Comparison of ENCODE assay signal across 9 cellular contexts in the genomic region with DNA sequence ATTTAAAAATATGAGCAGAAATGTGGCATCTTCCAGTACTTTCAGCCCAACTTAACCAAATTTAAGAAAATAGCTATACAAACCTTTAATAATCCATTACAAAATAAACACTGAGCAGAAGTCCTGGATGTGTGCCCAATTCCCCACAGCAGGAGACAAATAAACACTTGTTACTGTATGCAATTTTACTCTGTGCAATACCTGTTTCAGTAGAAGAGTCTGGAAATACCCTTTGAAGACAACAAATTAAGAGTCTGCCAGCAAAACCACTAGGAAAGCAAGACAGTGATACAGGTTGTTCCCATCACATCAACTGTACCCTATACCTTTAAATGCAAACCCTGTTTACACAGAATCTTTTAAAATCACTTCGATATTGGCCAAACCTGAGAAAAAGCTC. TPM values are rescaled to one million over a fixed set of nuclear protein-coding genes. Genes with fewer than 3 reads are reported as not detected.
DNase-seq lines count a peak whose midpoint lies in the region; ATAC-seq and TF ChIP-seq lines count a peak whose summit lies in the region.
"Had no signal": no experiment of that assay in that cellular context is flagged by ENCODE, and none has a peak within 500 bp of the region (broad histone marks: within the 10 kb centered on the region; RNA-seq: fewer than 3 reads in every experiment).

No MANE protein-coding gene starts in this region.

- peaks cover 0 to 4% (median 0%) of the 10 kb centered on the region in 6 donors for H3K36me3 ChIP-seq in spleen

- H3K27ac Mint-ChIP-seq in activated T-cell treated with anti-CD3 and anti-CD28 coated beads, Interleukin-2, amount 50 U/mL, for 72 hours = peak overlapping the region; percentile 57

- H3K4me3 Mint-ChIP-seq in activated T-cell treated with anti-CD3 and anti-CD28 coated beads, Interleukin-2, amount 50 U/mL, for 72 hours = no peak overlapping the region

- no peaks in the 10 kb centered on the region for H3K9me3 Mint-ChIP-seq in activated T-cell treated with anti-CD3 and anti-CD28 coated beads, Interleukin-2, amount 50 U/mL, for 72 hours

- TF ChIP-seq CTCF in spleen (IDR thresholded peaks at IDR 0.05 in 8 of 11, conservative IDR thresholded peaks at IDR 0.05 in 3 of 11) = no peak

- H3K4me1 Mint-ChIP-seq in activated T-cell treated with anti-CD3 and anti-CD28 coated beads, Interleukin-2, amount 50 U/mL, for 72 hours (ENCODE audit: low read depth) = peaks cover 58% of the 10 kb centered on the region

- 83 to 88% (median 86%) methylated on average over 1 of the region's 1 CpG for WGBS in spleen, 5 donors

- no peak for DNase-seq in activated T-cell treated with anti-CD3 and anti-CD28 coated beads, Interleukin-2, amount 50 U/mL, for 72 hours
- DNase-seq in activated T-cell treated with anti-CD3 and anti-CD28 coated beads for 4 hours = no peak
- peak; percentile 70 for DNase-seq in NCI-H1436 treated with DMSO at 0.1 percent for 48 hours (lab: John Stamatoyannopoulos, UW)
- peak; percentile 52 for DNase-seq in astrocyte of the hippocampus (ENCODE audit: low read depth, low spot score)
- peak; percentile 46 for DNase-seq in smooth muscle cell of the brain vasculature (ENCODE audit: low read depth, low spot score)
- DNase-seq in putamen (ENCODE audit: low spot score) = no peak
- DNase-seq in spleen = no peak

- H3K27me3 ChIP-seq in spleen (replicated peaks in 1 of 7) = no peaks in the 10 kb centered on the region

- no peak overlapping the region for H3K27ac ChIP-seq in spleen

- peak in 1 of 2 donors; percentile 41 for ATAC-seq in activated T-cell treated with anti-CD3 and anti-CD28 coated beads, Interleukin-2, amount 50 U/mL, for 72 hours (replicated peaks in 1 of 2)
- ATAC-seq in HG03097 (IDR thresholded peaks at IDR 0.05; ENCODE audit: low FRiP score, unreplicated experiment) = no peak

- no peak for TF ChIP-seq POLR2A in spleen (IDR thresholded peaks at IDR 0.05)

- peaks cover 7% of the 10 kb centered on the region in 2 donors for H3K36me3 Mint-ChIP-seq in activated T-cell treated with anti-CD3 and anti-CD28 coated beads, Interleukin-2, amount 50 U/mL, for 72 hours (ENCODE audit: insufficient read depth in 2 of 2)

- intact Hi-C loops in spleen (cut with DNase I; ENCODE audit: low total_unique reads) = no loop called here

- no peak overlapping the region for H3K4me3 ChIP-seq in spleen

- peaks cover 0 to 66% (median 19%) of the 10 kb centered on the region in 6 donors for H3K4me1 ChIP-seq in spleen

- H3K27me3 Mint-ChIP-seq in activated T-cell treated with anti-CD3 and anti-CD28 coated beads, Interleukin-2, amount 50 U/mL, for 72 hours (ENCODE audit: low read depth) = no peaks in the 10 kb centered on the region

- no peaks in the 10 kb centered on the region for H3K9me3 ChIP-seq in spleen

RNA-seq across cellular contexts. Expression of gene RNU4ATAC, which starts 41.4 kb away (rescaled TPM):
- total RNA-seq in activated T-cell treated with anti-CD3 and anti-CD28 coated beads, Interleukin-2, amount 50 U/mL, for 72 hours = not detected
- 10 to 100 TPM in 1 of 7 donors, under 1 TPM in 1, not detected in 5; under 0.01 to 11.8 TPM for total RNA-seq in spleen
- not detected for polyA plus RNA-seq in spleen
- polyA plus RNA-seq: AG04450 had no signal

Comparison
In these comparisons a context has a peak if more than half of its experiments do, and no peak if none do; other contexts are left out.
1. DNase-seq: peak in NCI-H1436 treated with DMSO at 0.1 percent for 48 hours (single experiment), astrocyte of the hippocampus (single experiment) and smooth muscle cell of the brain vasculature (single experiment); none in activated T-cell treated with anti-CD3 and anti-CD28 coated beads, Interleukin-2, amount 50 U/mL, for 72 hours (0 of 2), activated T-cell treated with anti-CD3 and anti-CD28 coated beads for 4 hours (single experiment), putamen (single experiment) and spleen (single experiment).